ENCODE assay signal across 29 cellular contexts in the genomic region with DNA sequence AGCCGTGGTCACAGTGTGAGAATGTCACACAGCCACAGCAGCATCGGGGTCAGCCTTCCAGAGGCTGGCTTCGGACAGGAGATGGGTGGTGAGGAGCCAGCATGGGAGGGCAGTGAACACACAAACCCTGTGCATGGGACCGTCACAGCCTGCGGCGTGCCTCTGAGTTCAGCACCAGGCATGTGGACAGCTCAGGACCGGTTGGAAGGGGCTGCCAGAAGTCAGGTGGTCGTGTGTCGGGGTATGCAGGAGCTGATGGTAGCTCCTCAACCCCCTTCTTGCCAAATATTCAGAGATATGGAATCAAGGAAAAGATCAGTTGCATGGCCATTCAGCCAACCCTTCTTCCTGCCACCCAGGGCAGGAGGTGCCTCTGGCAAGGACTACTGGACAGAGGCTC. TPM values are rescaled to one million over a fixed set of nuclear protein-coding genes. Genes with fewer than 3 reads are reported as not detected.
DNase-seq lines count a peak whose midpoint lies in the region; ATAC-seq, FAIRE-seq and TF ChIP-seq lines count a peak whose summit lies in the region.
"Had no signal": no experiment of that assay in that cellular context is flagged by ENCODE, and none has a peak within 500 bp of the region (broad histone marks: within the 10 kb centered on the region; RNA-seq: fewer than 3 reads in every experiment).

No MANE protein-coding gene starts in this region.

- CTCF ChIA-PET in SK-N-SH (lab: Yijun Ruan, JAX): no interaction called here
- CTCF ChIA-PET in K562 (lab: Yijun Ruan, JAX; ENCODE audit: low intra/inter-chr PET ratio): no interaction called here

- peaks cover 0 to 7% of the 10 kb centered on the region in 2 donors for H3K4me1 Mint-ChIP-seq in immature natural killer cell

- H3F3A ChIP-seq in SK-N-SH (replicated peaks; ENCODE audit: insufficient read depth): no peaks in the 10 kb centered on the region
- H3F3A ChIP-seq in smooth muscle cell (ENCODE audit: low read depth): no peaks in the 10 kb centered on the region

- H3K36me3 ChIP-seq in SK-N-SH (replicated peaks in 1 of 2; ENCODE audit: control insufficient read depth in 1 of 2, insufficient read depth in 2 of 2, low read length in 1 of 2): no peaks in the 10 kb centered on the region
- no peaks in the 10 kb centered on the region for H3K36me3 ChIP-seq in K562 (ENCODE audit: control insufficient read depth, insufficient read depth, low read length)
- H3K36me3 ChIP-seq in liver (ENCODE audit: control insufficient read depth in 4 of 4, insufficient read depth in 3 of 4, low read depth in 1 of 4, low read length in 3 of 4): no peaks in the 10 kb centered on the region
- H3K36me3 ChIP-seq in smooth muscle cell (ENCODE audit: low read depth): no peaks in the 10 kb centered on the region
- H3K36me3 ChIP-seq: left ventricle myocardium inferior, neutrophil, thoracic aorta had no signal

- H2AFZ ChIP-seq in SK-N-SH (ENCODE audit: low read depth) (no peak overlapping the region), K562 (ENCODE audit: low read depth, low read length) (no peak overlapping the region), smooth muscle cell (ENCODE audit: low read depth) (no peak overlapping the region)

- no peak overlapping the region for H3K27ac Mint-ChIP-seq in immature natural killer cell
- H3K27ac Mint-ChIP-seq: T-cell had no signal

- H3K27ac ChIP-seq in SK-N-SH (ENCODE audit: low read depth in 2 of 2, low read length in 1 of 2) (no peak overlapping the region), K562 (ENCODE audit: extremely low read depth, low read depth, low read length) (no peak overlapping the region), liver (ENCODE audit: low read depth in 1 of 2, low read length in 2 of 2) (no peak overlapping the region), smooth muscle cell (ENCODE audit: low read depth) (no peak overlapping the region)
- H3K27ac ChIP-seq: 22Rv1, left ventricle myocardium inferior, neutrophil, thoracic aorta had no signal

- H3K4me1 ChIP-seq in SK-N-SH (ENCODE audit: control insufficient read depth in 1 of 2, insufficient read depth in 2 of 2, low read depth in 1 of 2, low read length in 1 of 2) (peaks cover 0 to 20% of the 10 kb centered on the region in 2 experiments; a peak in 1 of 4 replicates), K562 (replicated peaks in 1 of 2; ENCODE audit: control insufficient read depth in 2 of 2, insufficient read depth in 2 of 2, low read length in 2 of 2) (no peaks in the 10 kb centered on the region), liver (ENCODE audit: control insufficient read depth in 4 of 4, insufficient read depth in 4 of 4, low read length in 3 of 4) (peaks cover 0 to 13% (median 11%) of the 10 kb centered on the region in 4 donors), smooth muscle cell (ENCODE audit: low read depth) (peaks cover 8% of the 10 kb centered on the region)

- no TSS peak for BruUV-seq in K562 (replicated peaks; lab: Mats Ljungman, UMichigan)

- no peak for ATAC-seq in SK-N-SH treated with all-trans-retinoic acid at 6 μM for 48 hours
- ATAC-seq in K562: no peak
- no peak for ATAC-seq in HG03469 (IDR thresholded peaks at IDR 0.05; ENCODE audit: unreplicated experiment)
- no peak for ATAC-seq in GM21360 (IDR thresholded peaks at IDR 0.05; ENCODE audit: unreplicated experiment)
- ATAC-seq: activated T-cell treated with anti-CD3 and anti-CD28 coated beads, Interleukin-2, amount 50 U/mL, for 4 hours had no signal

- H3K4me3 Mint-ChIP-seq in immature natural killer cell: no peak overlapping the region
- H3K4me3 Mint-ChIP-seq: activated T-cell treated with anti-CD3 and anti-CD28 coated beads, Interleukin-2, amount 50 U/mL, for 4 hours; T-cell had no signal

- DNase-seq in SK-N-SH: no peak
- DNase-seq in K562 (ENCODE audit: extremely low read depth in 1 of 4, low spot score in 3 of 4): peak in 2 of 4 experiments; percentile 39 to 40
- no peak for DNase-seq in smooth muscle cell (lab: John Stamatoyannopoulos, UW; ENCODE audit: unreplicated experiment)
- DNase-seq in immature natural killer cell: no peak
- DNase-seq: activated CD4-positive, alpha-beta T cell treated with anti-CD3 and anti-CD28 coated beads for 4 hours; activated naive CD4-positive, alpha-beta T cell; activated T-cell treated with anti-CD3 and anti-CD28 coated beads, Interleukin-2, amount 50 U/mL, for 4 hours; amniotic stem cell; Calu3; cortex of kidney; Karpas-422; left ventricle myocardium inferior; NCI-H187; NCI-H226; NCI-H774; OCI-M1; SHP77; stimulated activated CD4-positive, alpha-beta T cell treated with anti-CD3 and anti-CD28 coated beads, Interleukin-4, amount 100 ng/mL, for 1 hour; stimulated activated naive CD4-positive, alpha-beta T cell; T-cell had no signal

- H3K4me2 ChIP-seq in SK-N-SH: no peak overlapping the region
- H3K4me2 ChIP-seq in K562 (ENCODE audit: insufficient read depth, low read length): no peak overlapping the region
- no peak overlapping the region for H3K4me2 ChIP-seq in smooth muscle cell

- H3K4me3 ChIP-seq in SK-N-SH (ENCODE audit: low read depth in 2 of 2, low read length in 1 of 2): no peak overlapping the region
- no peak overlapping the region for H3K4me3 ChIP-seq in K562
- no peak overlapping the region for H3K4me3 ChIP-seq in liver (ENCODE audit: low read depth in 1 of 3, low read length in 3 of 3)
- H3K4me3 ChIP-seq in smooth muscle cell: no peak overlapping the region
- H3K4me3 ChIP-seq: left ventricle myocardium inferior, thoracic aorta had no signal

- in situ Hi-C loops in K562 (cut with MboI): loop anchor here (5.0 kb wide), 1 partner anchor 65 kb away; a partner anchor contains a TSS

- FAIRE-seq in K562 (lab: Jason Lieb, UNC): no peak
- FAIRE-seq: H54 had no signal

- TF ChIP-seq RAD21 in SK-N-SH (IDR thresholded peaks at IDR 0.05; ENCODE audit: low read length) (no peak), K562 (CRISPR knock-in tag; conservative IDR thresholded peaks at IDR 0.05 in 1 of 2, IDR thresholded peaks at IDR 0.05 in 1 of 2) (no peak), liver (IDR thresholded peaks at IDR 0.05) (no peak)

- TF ChIP-seq CTCF in SK-N-SH (IDR thresholded peaks at IDR 0.05) (no peak), K562 (IDR thresholded peaks at IDR 0.05 in 2 of 3, conservative IDR thresholded peaks at IDR 0.05 in 1 of 3; ENCODE audit: insufficient read depth in 2 of 3, low read depth in 1 of 3, low read length in 3 of 3) (no peak), liver (IDR thresholded peaks at IDR 0.05; ENCODE audit: low read depth, low read length, missing input control) (no peak), smooth muscle cell (IDR thresholded peaks at IDR 0.05; ENCODE audit: borderline replicate concordance, insufficient read depth, poor library complexity, severe bottlenecking) (no peak)

- H3K79me2 ChIP-seq in SK-N-SH (ENCODE audit: insufficient read depth) (no peaks in the 10 kb centered on the region), K562 (ENCODE audit: control insufficient read depth, insufficient read depth, low read length) (no peaks in the 10 kb centered on the region), smooth muscle cell (ENCODE audit: low read depth) (no peaks in the 10 kb centered on the region)

- POLR2A ChIA-PET in SK-N-SH (lab: Yijun Ruan, JAX) (no interaction called here), K562 (lab: Yijun Ruan, JAX) (no interaction called here)

- H3K27me3 Mint-ChIP-seq in immature natural killer cell (ENCODE audit: low read depth in 3 of 3): peaks cover 6 to 12% (median 11%) of the 10 kb centered on the region in 3 donors

- H3K36me3 Mint-ChIP-seq in immature natural killer cell: no peaks in the 10 kb centered on the region
- H3K36me3 Mint-ChIP-seq: T-cell had no signal

- intact Hi-C loops in K562 (cut with micrococcal nuclease): no loop called here

- no peaks in the 10 kb centered on the region for H3K9me2 ChIP-seq in SK-N-SH

- H3K9me3 Mint-ChIP-seq in immature natural killer cell: no peaks in the 10 kb centered on the region
- H3K9me3 Mint-ChIP-seq: activated T-cell treated with anti-CD3 and anti-CD28 coated beads, Interleukin-2, amount 50 U/mL, for 4 hours; T-cell had no signal

- TF ChIP-seq EP300 in SK-N-SH (IDR thresholded peaks at IDR 0.05; ENCODE audit: borderline replicate concordance in 1 of 2, low read depth in 1 of 2, low read length in 1 of 2) (no peak), K562 (IDR thresholded peaks at IDR 0.05; ENCODE audit: low read length) (no peak)

- no peak for TF ChIP-seq POLR2A in K562 (conservative IDR thresholded peaks at IDR 0.05)

- no peaks in the 10 kb centered on the region for H3K9me3 ChIP-seq in SK-N-SH
- no peaks in the 10 kb centered on the region for H3K9me3 ChIP-seq in K562 (replicated peaks; ENCODE audit: control insufficient read depth, insufficient read depth, low read depth, low read length)
- H3K9me3 ChIP-seq in liver (ENCODE audit: control insufficient read depth in 4 of 4, low read length in 3 of 4): no peaks in the 10 kb centered on the region
- H3K9me3 ChIP-seq in smooth muscle cell (replicated peaks; ENCODE audit: low read depth): no peaks in the 10 kb centered on the region
- H3K9me3 ChIP-seq: left ventricle myocardium inferior, neutrophil, thoracic aorta had no signal

- 30% methylated on average over 2 of the region's 9 CpGs for WGBS in SK-N-SH (ENCODE audit: low lambda C conversion rate)
- WGBS in K562 (ENCODE audit: insufficient coverage, low coverage, missing lambda C conversion rate): 0% methylated on average over 7 of the region's 9 CpGs
- WGBS in liver: 51% methylated on average over 9 of the region's 9 CpGs
- WGBS in smooth muscle cell (ENCODE audit: low lambda C conversion rate): 60% methylated on average over 9 of the region's 9 CpGs

- H4K20me1 ChIP-seq in SK-N-SH (ENCODE audit: insufficient read depth) (no peaks in the 10 kb centered on the region), K562 (replicated peaks; ENCODE audit: control insufficient read depth, insufficient read depth, low read length) (peaks cover 6% of the 10 kb centered on the region; the same call in 1 of the 2 replicates), smooth muscle cell (ENCODE audit: low read depth) (no peaks in the 10 kb centered on the region)

- no peaks in the 10 kb centered on the region; the same call in 1 of the 2 replicates for H3K27me3 ChIP-seq in SK-N-SH (ENCODE audit: insufficient read depth)
- H3K27me3 ChIP-seq in K562 (ENCODE audit: control insufficient read depth in 2 of 2, insufficient read depth in 2 of 2, low read length in 2 of 2): peaks cover 48 to 89% of the 10 kb centered on the region in 2 experiments
- H3K27me3 ChIP-seq in liver (ENCODE audit: control insufficient read depth in 4 of 4, insufficient read depth in 4 of 4, low read length in 3 of 4): peaks cover 0 to 3% (median 0%) of the 10 kb centered on the region in 4 donors
- H3K27me3 ChIP-seq in smooth muscle cell (ENCODE audit: low read depth): no peaks in the 10 kb centered on the region

- no peaks in the 10 kb centered on the region for H3K9me1 ChIP-seq in K562 (ENCODE audit: control insufficient read depth, insufficient read depth, low read length)

- H3K9ac ChIP-seq in SK-N-SH (no peak overlapping the region), K562 (ENCODE audit: insufficient read depth in 1 of 2, low read depth in 2 of 2, low read length in 2 of 2) (no peak overlapping the region), liver (ENCODE audit: low read depth in 1 of 2, low read length in 2 of 2) (no peak overlapping the region), smooth muscle cell (ENCODE audit: low read depth) (no peak overlapping the region)

RNA-seq across cellular contexts. Expression of a gene that starts 28.2 kb away (rescaled TPM):
- 0.10 and 0.23 TPM in 2 replicates for polyA plus RNA-seq in SK-N-SH (2012; rRNA removed)
- 0.08 and 0.41 TPM in 2 replicates for polyA plus RNA-seq in SK-N-SH (2012; cell fraction: cytosol; rRNA removed)
- 0.31 and 0.52 TPM in 2 replicates for polyA plus RNA-seq in SK-N-SH (2012; cell fraction: nucleus; rRNA removed)
- 0.14 TPM in 1 of 2 replicates, not detected in the other for total RNA-seq in K562 (2011; cell fraction: chromatin; rRNA removed; ENCODE audit: low replicate concordance)
- total RNA-seq in K562 (2011; cell fraction: nucleolus; rRNA removed): 0.26 TPM in 1 of 2 replicates, not detected in the other
- not detected in 2 replicates for total RNA-seq in K562 (2011; cell fraction: nucleoplasm; rRNA removed)
- 0.12 TPM in 1 of 2 replicates, not detected in the other for total RNA-seq in K562 (2014; rRNA removed)
- total RNA-seq in K562 (2014; rRNA removed; fragmentation: Illumina TruSeq; extraction: Trizol): 0.04 TPM in 1 of 2 replicates, not detected in the other
- total RNA-seq in K562 (2015; rRNA removed; fragmentation: Illumina TruSeq; extraction: Trizol): not detected in 2 replicates
- 0.02 TPM in 1 of 2 replicates, not detected in the other for total RNA-seq in K562 (2021)
- 0.10 and 0.12 TPM in 2 replicates for polyA plus RNA-seq in K562 (2011; rRNA removed)
- 0.03 and 0.13 TPM in 2 replicates for polyA plus RNA-seq in K562 (2011; cell fraction: cytosol; rRNA removed)
- polyA plus RNA-seq in K562 (2011; cell fraction: nucleus; rRNA removed): 0.04 and 0.17 TPM in 2 replicates
- polyA plus RNA-seq in K562 (2012): 0.04 and 0.07 TPM in 2 replicates
- 0.12 TPM in 1 of 2 replicates, not detected in the other for polyA plus RNA-seq in K562 (2014; fragmentation: Illumina TruSeq; extraction: Trizol)
- polyA plus RNA-seq in K562 (2014; fragmentation: Nextera tagmentation; extraction: Ambion mirVana): under 1 TPM in 1 of 2 experiments, not detected in 1; 0.06 TPM
- 0.05 TPM in 1 of 2 replicates, not detected in the other for polyA plus RNA-seq in K562 (2014; rRNA removed)
- 0.07 and 0.09 TPM in 2 replicates for polyA minus RNA-seq in K562 (2011; rRNA and poly(A)+ RNA removed)
- not detected in 2 replicates for polyA minus RNA-seq in K562 (2011; cell fraction: cytosol; rRNA and poly(A)+ RNA removed)
- polyA minus RNA-seq in K562 (2011; cell fraction: nucleus; rRNA and poly(A)+ RNA removed): 0.11 TPM in 1 of 2 replicates, not detected in the other
- total RNA-seq in liver: 1 to 10 TPM in 1 of 2 donors, under 1 TPM in 1; under 0.01 to 6.5 TPM
- under 1 TPM; 0.05 to 0.11 TPM for polyA plus RNA-seq in liver
- 0.09 TPM in 2 replicates for total RNA-seq in smooth muscle cell
- 0.05 TPM in 1 of 2 replicates, not detected in the other for polyA plus RNA-seq in smooth muscle cell
- not detected for polyA plus RNA-seq in immature natural killer cell
- total RNA-seq: activated CD8-positive, alpha-beta memory T cell treated with anti-CD3 and anti-CD28 coated beads for 36 hours; activated T-cell treated with anti-CD3 and anti-CD28 coated beads, Interleukin-2, amount 50 U/mL, for 4 hours; thoracic aorta had no signal
